11 cellular contexts compared by ENCODE assay signal in genomic region chr17:81402530-81402941, GRCh38. TPM values are rescaled to one million over a fixed set of nuclear protein-coding genes. Genes with fewer than 3 reads are reported as not detected.
A peak's percentile ranks its signal among the peaks of the same experiment; 100 is the strongest.
DNase-seq lines count a peak whose midpoint lies in the region; ATAC-seq and TF ChIP-seq lines count a peak whose summit lies in the region.
"Had no signal": no experiment of that assay in that cellular context is flagged by ENCODE, and none has a peak within 500 bp of the region (broad histone marks: within the 10 kb centered on the region; RNA-seq: fewer than 3 reads in every experiment).

No MANE protein-coding gene starts in this region.

- no peaks in the 10 kb centered on the region for H3K9me3 Mint-ChIP-seq in nephron progenitor cell

- H3K4me1 ChIP-seq in Peyer's patch (peaks cover 3 to 51% (median 16%) of the 10 kb centered on the region in 4 donors), esophagus squamous epithelium (peaks cover 23 to 91% (median 56%) of the 10 kb centered on the region in 3 donors), transverse colon (peaks cover 27 to 76% (median 58%) of the 10 kb centered on the region in 4 donors)

- H3K4me1 Mint-ChIP-seq in nephron progenitor cell = peaks cover 82% of the 10 kb centered on the region

- H3K4me3 ChIP-seq in Peyer's patch (peak overlapping the region in 1 of 4 donors; percentile 8), esophagus squamous epithelium (peak overlapping the region in 3 of 4 donors; percentile 10 to 94 (median 24)), transverse colon (peak overlapping the region in 1 of 4 donors; percentile 12)
- H3K4me3 ChIP-seq: mucosa of descending colon had no signal

- H3K27me3 Mint-ChIP-seq in nephron progenitor cell (ENCODE audit: low read depth, poor library complexity) = peaks cover 13% of the 10 kb centered on the region

- no peaks in the 10 kb centered on the region for H3K36me3 ChIP-seq in Peyer's patch
- no peaks in the 10 kb centered on the region for H3K36me3 ChIP-seq in esophagus squamous epithelium
- H3K36me3 ChIP-seq in transverse colon = no peaks in the 10 kb centered on the region

- H3K27me3 ChIP-seq in Peyer's patch = no peaks in the 10 kb centered on the region
- peaks cover 0 to 16% (median 0%) of the 10 kb centered on the region in 4 donors for H3K27me3 ChIP-seq in esophagus squamous epithelium
- H3K27me3 ChIP-seq in transverse colon = no peaks in the 10 kb centered on the region

- intact Hi-C loops in esophagus squamous epithelium (cut with DNase I) (loop anchor here (5.0 kb wide), 1 partner anchor 80 kb away; no protein-coding TSS in a partner anchor), transverse colon (cut with DNase I; ENCODE audit: low total_unique reads) (loop anchor here (5.0 kb wide), 1 partner anchor 1055 kb away; the partner anchor contains the start of gene NARF)

- no peak for ATAC-seq in GM19351 (IDR thresholded peaks at IDR 0.05; ENCODE audit: unreplicated experiment)
- no peak for ATAC-seq in HG02678 (IDR thresholded peaks at IDR 0.05; ENCODE audit: unreplicated experiment)
- ATAC-seq in HG03432 (IDR thresholded peaks at IDR 0.05; ENCODE audit: unreplicated experiment) = no peak
- ATAC-seq: mucosa of descending colon; stimulated activated naive CD8-positive, alpha-beta T cell treated with anti-CD3 and anti-CD28 coated beads, Interleukin-15, Interleukin-2, amounts not matched to agents 100 U/mL and 50 U/mL, for 24 hours had no signal

- peak overlapping the region; percentile 93 for H3K4me3 Mint-ChIP-seq in nephron progenitor cell

- no peak for TF ChIP-seq EP300 in transverse colon (IDR thresholded peaks at IDR 0.05; ENCODE audit: low read depth)

- no peak for DNase-seq in Peyer's patch
- DNase-seq in esophagus squamous epithelium (lab: John Stamatoyannopoulos, UW) = no peak
- DNase-seq in nephron progenitor cell = no peak
- no peak for DNase-seq in transverse colon
- DNase-seq: central memory CD4-positive, alpha-beta T cell; mucosa of descending colon; NCI-H187 treated with DMSO at 0.1 percent for 48 hours; stimulated activated naive CD8-positive, alpha-beta T cell treated with anti-CD3 and anti-CD28 coated beads, Interleukin-15, Interleukin-2, amounts not matched to agents 100 U/mL and 50 U/mL, for 24 hours had no signal

- H3K27ac ChIP-seq in Peyer's patch (peak overlapping the region; percentile 34 to 95 (median 83)), esophagus squamous epithelium (peak overlapping the region; percentile 94 to 98 (median 96)), transverse colon (peak overlapping the region; percentile 95 to 99 (median 98))

- in situ Hi-C loops in transverse colon (cut with MboI; ENCODE audit: low pct_ligation_motif_present in 1 of 4, low pct_unique_long_range_greater_than_20kb in 1 of 4, low sequenced_read_pairs in 3 of 4) = no loop called here

- H3K9me3 ChIP-seq in Peyer's patch (no peaks in the 10 kb centered on the region), esophagus squamous epithelium (no peaks in the 10 kb centered on the region), transverse colon (no peaks in the 10 kb centered on the region)
- H3K9me3 ChIP-seq: mucosa of descending colon had no signal

- TF ChIP-seq CTCF in Peyer's patch (IDR thresholded peaks at IDR 0.05) (no peak), esophagus squamous epithelium (IDR thresholded peaks at IDR 0.05) (no peak), nephron progenitor cell (IDR thresholded peaks at IDR 0.05) (no peak), transverse colon (IDR thresholded peaks at IDR 0.05) (no peak)

- H3K36me3 Mint-ChIP-seq in nephron progenitor cell (ENCODE audit: low read depth) = peaks cover 7% of the 10 kb centered on the region

- peak overlapping the region; percentile 93 for H3K27ac Mint-ChIP-seq in nephron progenitor cell

- TF ChIP-seq POLR2A in Peyer's patch (IDR thresholded peaks at IDR 0.05) = no peak
- TF ChIP-seq POLR2A in esophagus squamous epithelium (IDR thresholded peaks at IDR 0.05) = no peak
- TF ChIP-seq POLR2A in transverse colon (IDR thresholded peaks at IDR 0.05) = no peak

- WGBS in esophagus squamous epithelium, 2 donors = 45 to 65% methylated on average over 4 to 7 of the region's 9 CpGs
- WGBS in transverse colon (ENCODE audit: low coverage in 1 of 2), 2 donors = 63 to 74% methylated on average over 3 to 9 of the region's 9 CpGs

RNA-seq across cellular contexts. Expression of gene BAHCC1, which starts 7.3 kb away (rescaled TPM):
- total RNA-seq in Peyer's patch (10 to 100 TPM; 11.6 to 43.0 (median 23.9) TPM), esophagus squamous epithelium (10 to 100 TPM in 1 of 4 donors, 1 to 10 TPM in 3; 3.8 to 10.6 (median 5.4) TPM), transverse colon (100 to 1,000 TPM in 1 of 4 donors, 10 to 100 TPM in 2, 1 to 10 TPM in 1; 8.7 to 133 (median 12.4) TPM)
